In genomic region chr10:3036605-3037004, GRCh38 we compare ENCODE assay signal across 18 cellular contexts. TPM values are rescaled to one million over a fixed set of nuclear protein-coding genes. Genes with fewer than 3 reads are reported as not detected.
A peak's percentile ranks its signal among the peaks of the same experiment; 100 is the strongest.
DNase-seq lines count a peak whose midpoint lies in the region; ATAC-seq and TF ChIP-seq lines count a peak whose summit lies in the region.
"Had no signal": no experiment of that assay in that cellular context is flagged by ENCODE, and none has a peak within 500 bp of the region (broad histone marks: within the 10 kb centered on the region; RNA-seq: fewer than 3 reads in every experiment).

No MANE protein-coding gene starts in this region.

- H3K9me3 ChIP-seq in prostate gland = no peaks in the 10 kb centered on the region
- H3K9me3 ChIP-seq: gastroesophageal sphincter, left lung, SJCRH30 had no signal

- CTCF ChIA-PET in activated B cell treated with CpG ODN at 0.5 μM for 24 hours (lab: Charles Lee) = no interaction called here

- DNase-seq in activated B cell treated with CpG ODN at 0.5 μM for 24 hours (no peak), inferior parietal cortex (ENCODE audit: extremely low spot score) (no peak), prostate gland (ENCODE audit: low spot score) (no peak)
- no peak for DNase-seq in stimulated activated CD4-positive, alpha-beta T cell treated with anti-CD3 and anti-CD28 coated beads, Interleukin-4, amount 100 ng/mL, for 24 hours
- no peak for DNase-seq in effector CD8-positive, alpha-beta T cell (lab: John Stamatoyannopoulos, UW)
- DNase-seq: activated CD8-positive, alpha-beta memory T cell treated with anti-CD3 and anti-CD28 coated beads for 24 hours; left lung; NCI-H2081; NCI-H524; nucleus accumbens; SJCRH30; T-helper 2 cell had no signal

- intact Hi-C loops in activated B cell treated with CpG ODN at 0.5 μM for 24 hours (cut with micrococcal nuclease) (loop anchor here (1.0 to 5.0 kb wide), 3 partner anchors 28 to 1374 kb away; no protein-coding TSS in a partner anchor), prostate gland (cut with DNase I) (no loop called here)

- H3K4me3 Mint-ChIP-seq in activated B cell treated with CpG ODN at 0.5 μM for 24 hours = peak overlapping the region; percentile 25
- H3K4me3 Mint-ChIP-seq: WTC11 had no signal

- H3K36me3 Mint-ChIP-seq in activated B cell treated with CpG ODN at 0.5 μM for 24 hours (ENCODE audit: low read depth) = no peaks in the 10 kb centered on the region

- no peaks in the 10 kb centered on the region for H3K27me3 Mint-ChIP-seq in activated B cell treated with CpG ODN at 0.5 μM for 24 hours

- H3K4me1 Mint-ChIP-seq in activated B cell treated with CpG ODN at 0.5 μM for 24 hours = peaks cover 45% of the 10 kb centered on the region
- H3K4me1 Mint-ChIP-seq: WTC11 had no signal

- H3K4me3 ChIP-seq in prostate gland = no peak overlapping the region
- H3K4me3 ChIP-seq: cardiac muscle cell, gastroesophageal sphincter, left lung, SJCRH30 had no signal

- no peak for TF ChIP-seq POLR2A in prostate gland (IDR thresholded peaks at IDR 0.05)

- no peaks in the 10 kb centered on the region for H3K4me1 ChIP-seq in prostate gland (replicated peaks)
- H3K4me1 ChIP-seq: SJCRH30 had no signal

- peak overlapping the region; percentile 78 for H3K27ac Mint-ChIP-seq in activated B cell treated with CpG ODN at 0.5 μM for 24 hours
- H3K27ac Mint-ChIP-seq: WTC11 had no signal

- peaks cover 11% of the 10 kb centered on the region for H3K9me3 Mint-ChIP-seq in activated B cell treated with CpG ODN at 0.5 μM for 24 hours

- 93% methylated on average over 1 of the region's 1 CpG for WGBS in prostate gland

- TF ChIP-seq CTCF in activated B cell treated with CpG ODN at 0.5 μM for 24 hours (IDR thresholded peaks at IDR 0.05) (no peak), prostate gland (IDR thresholded peaks at IDR 0.05) (no peak)

- H3K27ac ChIP-seq in prostate gland = no peak overlapping the region
- H3K27ac ChIP-seq: cardiac muscle cell, gastroesophageal sphincter, left lung, SJCRH30 had no signal

- POLR2A ChIA-PET in activated B cell treated with CpG ODN at 0.5 μM for 24 hours (lab: Charles Lee) = no interaction called here

- ATAC-seq in GM18499 (IDR thresholded peaks at IDR 0.05; ENCODE audit: insufficient read depth, unreplicated experiment) (peak; percentile 12), GM21423 (IDR thresholded peaks at IDR 0.05; ENCODE audit: unreplicated experiment) (peak; percentile 18), HG03045 (IDR thresholded peaks at IDR 0.05; ENCODE audit: unreplicated experiment) (peak; percentile 19), activated B cell treated with CpG ODN at 0.5 μM for 24 hours (ENCODE audit: low read depth) (peak; percentile 20)
- ATAC-seq: gastroesophageal sphincter, WTC11 had no signal

- no peaks in the 10 kb centered on the region for H3K27me3 ChIP-seq in prostate gland (replicated peaks; ENCODE audit: insufficient read depth)
- H3K27me3 ChIP-seq: cardiac muscle cell, gastroesophageal sphincter, left lung, SJCRH30 had no signal

- H3K36me3 ChIP-seq in prostate gland = no peaks in the 10 kb centered on the region
- H3K36me3 ChIP-seq: cardiac muscle cell, gastroesophageal sphincter, left lung, SJCRH30 had no signal

RNA-seq across cellular contexts. Expression of gene PFKP, which starts 30.7 kb away (rescaled TPM):
- total RNA-seq in activated B cell treated with CpG ODN at 0.5 μM for 24 hours (42.8 and 44.7 TPM in 2 replicates), prostate gland (10 to 100 TPM; 35.1 to 86.9 TPM)
